Comparison of ENCODE assay signal across 15 cellular contexts in the genomic region with DNA sequence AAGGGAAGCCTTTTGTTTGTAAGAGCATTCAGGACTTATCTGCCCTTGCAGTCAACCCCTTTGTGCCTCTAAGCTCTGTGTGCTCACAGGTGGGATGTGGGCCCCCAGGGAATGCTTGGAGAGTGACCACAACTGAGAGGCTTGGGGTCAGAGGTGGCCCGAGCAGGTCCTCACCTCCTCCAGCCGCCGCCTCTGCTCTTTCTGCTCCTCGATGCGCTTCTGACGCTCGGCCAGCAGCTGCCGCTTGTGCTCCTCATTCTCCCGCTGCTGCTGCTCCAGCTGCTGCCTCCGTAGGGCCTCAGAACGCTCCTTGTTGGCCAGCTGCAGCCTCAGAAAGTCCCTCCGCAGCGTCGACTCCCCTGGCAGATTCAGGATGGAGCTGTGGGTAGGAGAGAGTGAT.
DNase-seq lines count a peak whose midpoint lies in the region; ATAC-seq, FAIRE-seq and TF ChIP-seq lines count a peak whose summit lies in the region.
"Had no signal": no experiment of that assay in that cellular context is flagged by ENCODE, and none has a peak within 500 bp of the region (broad histone marks: within the 10 kb centered on the region; RNA-seq: fewer than 3 reads in every experiment).

No MANE protein-coding gene starts in this region.

- H2BK5ac ChIP-seq in neuronal stem cell (ENCODE audit: low read length), result no peak overlapping the region

- H3K4me3 ChIP-seq in WERI-Rb-1 (ENCODE audit: low read depth, low read length) (no peak overlapping the region), neuronal stem cell (ENCODE audit: low read length in 2 of 2) (no peak overlapping the region)
- H3K4me3 ChIP-seq: tibial nerve had no signal

- peak overlapping the region; percentile 4 for H2BK12ac ChIP-seq in neuronal stem cell (ENCODE audit: low read length)

- H3K27ac ChIP-seq in WERI-Rb-1 (no peak overlapping the region), neuronal stem cell (replicated peaks; ENCODE audit: low read length) (no peak overlapping the region)
- H3K27ac ChIP-seq: tibial nerve had no signal

- H3K23ac ChIP-seq in neuronal stem cell (ENCODE audit: low read depth, low read length, poor library complexity), result no peak overlapping the region

- H2BK15ac ChIP-seq in neuronal stem cell (ENCODE audit: low read length), result no peak overlapping the region

- DNase-seq in Ammon's horn (ENCODE audit: low spot score) (peak; percentile 86), WERI-Rb-1 (peak; percentile 11), left cardiac atrium (peak; percentile 31), neuronal stem cell (ENCODE audit: low spot score) (no peak), NOMO-1 (lab: John Stamatoyannopoulos, UW; ENCODE audit: unreplicated experiment in 2 of 2) (no peak), GM12891 (ENCODE audit: insufficient read length, low spot score) (no peak)
- DNase-seq in stimulated activated CD4-positive, alpha-beta T cell treated with anti-CD3 and anti-CD28 coated beads, Interleukin-4, amount 100 ng/mL, for 4 hours, result no peak
- DNase-seq: amniotic stem cell, dermis blood vessel endothelial cell, DMS 273 treated with DMSO at 0.1 percent for 48 hours, foreskin melanocyte, left colon had no signal

- no CpG with 5 or more reads among the region's 14 CpGs for WGBS in neuronal stem cell (ENCODE audit: extremely low coverage in 2 of 2, insufficient read length in 2 of 2, insufficient replicate concordance in 1 of 2), 2 donors

- no peak overlapping the region for H2AFZ ChIP-seq in neuronal stem cell (ENCODE audit: low read length)

- no peaks in the 10 kb centered on the region for H3K79me1 ChIP-seq in neuronal stem cell (ENCODE audit: low read depth, low read length)

- no peak overlapping the region for H3K4ac ChIP-seq in neuronal stem cell (ENCODE audit: low read length)

- no peak for FAIRE-seq in GM12891 (lab: Jason Lieb, UNC)

- H4K91ac ChIP-seq in neuronal stem cell (ENCODE audit: low read depth, low read length, poor library complexity), result no peak overlapping the region

- H3K9ac ChIP-seq in neuronal stem cell (ENCODE audit: low read depth, low read length, poor library complexity), result no peak overlapping the region

- no peak for TF ChIP-seq POLR2A in GM12891 (IDR thresholded peaks at IDR 0.05; ENCODE audit: low read depth, low read length)

- H3K4me1 ChIP-seq in neuronal stem cell (ENCODE audit: control insufficient read depth in 2 of 2, insufficient read depth in 1 of 2, low read depth in 1 of 2, low read length in 2 of 2), result peaks cover 0 to 8% of the 10 kb centered on the region in 2 donors
- H3K4me1 ChIP-seq: tibial nerve had no signal

- no peak overlapping the region for H2BK120ac ChIP-seq in neuronal stem cell (ENCODE audit: low read depth, low read length)

- H3K14ac ChIP-seq in neuronal stem cell (ENCODE audit: low read length), result peak overlapping the region; percentile 11

- H3K18ac ChIP-seq in neuronal stem cell (ENCODE audit: low read length), result no peak overlapping the region

- ATAC-seq in left cardiac atrium (peak; percentile 44 to 58), GM18517 (IDR thresholded peaks at IDR 0.05; ENCODE audit: unreplicated experiment) (no peak)
- ATAC-seq: activated CD4-positive, CD25-positive, alpha-beta regulatory T cell treated with anti-CD3 and anti-CD28 coated beads, Interleukin-2, amount 50 U/mL, for 24 hours had no signal

- H4K8ac ChIP-seq in neuronal stem cell (ENCODE audit: low read depth, low read length), result no peak overlapping the region

- no peak overlapping the region for H3K4me2 ChIP-seq in neuronal stem cell (ENCODE audit: insufficient read depth, low read length, poor library complexity, severe bottlenecking)

- no peak for TF ChIP-seq CTCF in WERI-Rb-1 (IDR thresholded peaks at IDR 0.05; ENCODE audit: low read depth, low read length)

- H3K27me3 ChIP-seq in WERI-Rb-1 (ENCODE audit: insufficient read depth, low read depth, severe bottlenecking) (no peaks in the 10 kb centered on the region), neuronal stem cell (ENCODE audit: control insufficient read depth in 3 of 3, insufficient read depth in 3 of 3, low read depth in 1 of 3, low read length in 3 of 3) (no peaks in the 10 kb centered on the region)
- H3K27me3 ChIP-seq: tibial nerve had no signal

- no peak overlapping the region for H2AK5ac ChIP-seq in neuronal stem cell (ENCODE audit: low read depth, low read length)

- H3K9me3 ChIP-seq in WERI-Rb-1 (ENCODE audit: severe bottlenecking) (peaks cover 3% of the 10 kb centered on the region), neuronal stem cell (replicated peaks in 1 of 2; ENCODE audit: control insufficient read depth in 2 of 2, insufficient read depth in 1 of 2, low read depth in 1 of 2, low read length in 2 of 2) (peaks cover 0 to under 1% of the 10 kb centered on the region in 2 donors)

- H3K36me3 ChIP-seq in WERI-Rb-1 (no peaks in the 10 kb centered on the region), neuronal stem cell (replicated peaks in 1 of 2; ENCODE audit: control insufficient read depth in 2 of 2, insufficient read depth in 2 of 2, low read length in 2 of 2) (peaks cover 0 to 87% of the 10 kb centered on the region in 2 donors)

- intact Hi-C loops in left cardiac atrium (cut with DNase I), result no loop called here

TF ChIP-seq in GM12891, 5 proteins besides CTCF, POLR2A, EP300 and RAD21:
- TF ChIP-seq TAF1 (IDR thresholded peaks at IDR 0.05; ENCODE audit: low read depth, low read length) (no peak), SPI1 (IDR thresholded peaks at IDR 0.05; ENCODE audit: low read depth, low read length) (no peak), POU2F2 (IDR thresholded peaks at IDR 0.05; ENCODE audit: low read depth, low read length) (no peak), PAX5 (IDR thresholded peaks at IDR 0.05; ENCODE audit: insufficient read depth, low read length, severe bottlenecking) (no peak), POLR2AphosphoS5 (IDR thresholded peaks at IDR 0.05; ENCODE audit: low read depth, low read length) (no peak)

Comparison
In these comparisons a context has a peak if more than half of its experiments do, and no peak if none do; other contexts are left out.
1. DNase-seq: peak in Ammon's horn (single experiment), WERI-Rb-1 (single experiment) and left cardiac atrium (single experiment); none in neuronal stem cell (single experiment), NOMO-1 (0 of 2), GM12891 (single experiment) and stimulated activated CD4-positive, alpha-beta T cell treated with anti-CD3 and anti-CD28 coated beads, Interleukin-4, amount 100 ng/mL, for 4 hours (0 of 2).